23 cellular contexts compared by ENCODE assay signal in the genomic region with DNA sequence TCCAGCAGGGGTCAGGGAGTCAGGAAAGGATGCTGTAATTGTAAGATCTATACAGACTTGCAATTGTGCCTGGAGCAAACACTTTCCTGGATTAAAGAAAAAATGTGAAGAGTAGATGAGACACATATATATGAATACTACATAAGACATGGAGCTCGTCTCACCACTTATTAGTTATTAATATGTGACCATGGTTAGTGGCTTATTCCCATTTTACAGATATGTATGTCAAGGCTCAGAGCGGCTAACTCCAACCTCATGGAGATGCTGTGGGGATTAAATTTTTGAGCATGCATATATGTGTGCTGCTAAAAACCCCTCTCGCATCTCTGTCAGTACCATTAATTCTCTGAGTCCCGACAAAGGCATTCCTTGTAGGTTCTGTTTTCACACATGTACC.
DNase-seq lines count a peak whose midpoint lies in the region; FAIRE-seq and TF ChIP-seq lines count a peak whose summit lies in the region.
"Had no signal": no experiment of that assay in that cellular context is flagged by ENCODE, and none has a peak within 500 bp of the region (broad histone marks: within the 10 kb centered on the region; RNA-seq: fewer than 3 reads in every experiment).

No MANE protein-coding gene starts in this region.

- H3K4me2 ChIP-seq in OCI-LY3 (ENCODE audit: low read length): peak overlapping the region; percentile 30; the same call in 1 of the 2 replicates
- H3K4me2 ChIP-seq in MM.1S (ENCODE audit: low read depth, low read length): no peak overlapping the region
- H3K4me2 ChIP-seq: A549, GM23338 had no signal

- H3K36me3 Mint-ChIP-seq in activated naive CD4-positive, alpha-beta T cell treated with anti-CD3 and anti-CD28 coated beads, Interleukin-2, amount 50 U/mL, for 24 hours: no peaks in the 10 kb centered on the region
- no peaks in the 10 kb centered on the region for H3K36me3 Mint-ChIP-seq in mesothelial cell of epicardium
- H3K36me3 Mint-ChIP-seq: CD14-positive monocyte had no signal

- no peak overlapping the region for H3K4me3 ChIP-seq in OCI-LY3 (ENCODE audit: low read length)
- no peak overlapping the region for H3K4me3 ChIP-seq in MM.1S (ENCODE audit: low read length)
- H3K4me3 ChIP-seq: A549; BLaER1 treated with 17β-estradiol and CSF1 and Interleukin-3, amounts not matched to agents 10 nM and 100 nM; GM23338 had no signal

- H3K27ac ChIP-seq in OCI-LY3 (ENCODE audit: low read length): no peak overlapping the region
- H3K27ac ChIP-seq in MM.1S (ENCODE audit: low read length): no peak overlapping the region
- H3K27ac ChIP-seq: A549; BLaER1 treated with 17β-estradiol and CSF1 and Interleukin-3, amounts not matched to agents 10 nM and 100 nM had no signal

- peak; percentile 38 for FAIRE-seq in GM12892 (lab: Jason Lieb, UNC)
- FAIRE-seq: A549, GM12891 had no signal

- H3K27me3 ChIP-seq in OCI-LY3 (ENCODE audit: low read depth, low read length) (no peaks in the 10 kb centered on the region), MM.1S (replicated peaks; ENCODE audit: insufficient read depth, low read length) (no peaks in the 10 kb centered on the region)
- H3K27me3 ChIP-seq: BE2C; BLaER1 treated with 17β-estradiol and CSF1 and Interleukin-3, amounts not matched to agents 10 nM and 100 nM had no signal

- peak overlapping the region; percentile 12 for H3K27ac Mint-ChIP-seq in activated naive CD4-positive, alpha-beta T cell treated with anti-CD3 and anti-CD28 coated beads, Interleukin-2, amount 50 U/mL, for 24 hours
- peak overlapping the region; percentile 34 for H3K27ac Mint-ChIP-seq in mesothelial cell of epicardium
- H3K27ac Mint-ChIP-seq: CD14-positive monocyte; CD4-positive, alpha-beta T cell; GM23338 had no signal

- peaks cover 5% of the 10 kb centered on the region; the same call in 1 of the 2 replicates for H3F3A ChIP-seq in MM.1S (ENCODE audit: insufficient read depth, low read length)

- H3K79me2 ChIP-seq in OCI-LY3 (ENCODE audit: low read length): no peaks in the 10 kb centered on the region
- H3K79me2 ChIP-seq in MM.1S (ENCODE audit: low read length): no peaks in the 10 kb centered on the region

- H3K36me3 ChIP-seq in OCI-LY3 (replicated peaks; ENCODE audit: low read depth, low read length) (no peaks in the 10 kb centered on the region), MM.1S (replicated peaks; ENCODE audit: insufficient read depth, low read length) (no peaks in the 10 kb centered on the region)
- H3K36me3 ChIP-seq: BE2C; BLaER1 treated with 17β-estradiol and CSF1 and Interleukin-3, amounts not matched to agents 10 nM and 100 nM had no signal

- H3K27me3 Mint-ChIP-seq in activated naive CD4-positive, alpha-beta T cell treated with anti-CD3 and anti-CD28 coated beads, Interleukin-2, amount 50 U/mL, for 24 hours: no peaks in the 10 kb centered on the region
- no peaks in the 10 kb centered on the region for H3K27me3 Mint-ChIP-seq in mesothelial cell of epicardium (ENCODE audit: low read depth)
- H3K27me3 Mint-ChIP-seq: CD4-positive, alpha-beta T cell had no signal

- H3K4me1 ChIP-seq in OCI-LY3 (ENCODE audit: low read length) (peaks cover 18% of the 10 kb centered on the region), MM.1S (ENCODE audit: low read length) (peaks cover 12% of the 10 kb centered on the region)
- H3K4me1 ChIP-seq: BE2C had no signal

- no peaks in the 10 kb centered on the region for H4K20me1 ChIP-seq in OCI-LY3 (ENCODE audit: insufficient read depth, low read length)
- H4K20me1 ChIP-seq in MM.1S (ENCODE audit: insufficient read depth, low read length): no peaks in the 10 kb centered on the region
- H4K20me1 ChIP-seq: BLaER1 treated with 17β-estradiol and CSF1 and Interleukin-3, amounts not matched to agents 10 nM and 100 nM had no signal

- TF ChIP-seq CTCF in OCI-LY3 (IDR thresholded peaks at IDR 0.05; ENCODE audit: low read depth, low read length) (no peak), mesothelial cell of epicardium (IDR thresholded peaks at IDR 0.05; ENCODE audit: unreplicated experiment) (no peak), MM.1S (IDR thresholded peaks at IDR 0.05; ENCODE audit: low read length) (no peak)

- no peaks in the 10 kb centered on the region for H3K9me3 Mint-ChIP-seq in activated naive CD4-positive, alpha-beta T cell treated with anti-CD3 and anti-CD28 coated beads, Interleukin-2, amount 50 U/mL, for 24 hours
- H3K9me3 Mint-ChIP-seq in mesothelial cell of epicardium: no peaks in the 10 kb centered on the region
- H3K9me3 Mint-ChIP-seq: CD14-positive monocyte; CD4-positive, alpha-beta T cell; CD8-positive, alpha-beta memory T cell; GM23338; H9 had no signal

- no peak overlapping the region for H3K4me3 Mint-ChIP-seq in activated naive CD4-positive, alpha-beta T cell treated with anti-CD3 and anti-CD28 coated beads, Interleukin-2, amount 50 U/mL, for 24 hours
- no peak overlapping the region for H3K4me3 Mint-ChIP-seq in mesothelial cell of epicardium
- H3K4me3 Mint-ChIP-seq: CD14-positive monocyte; CD4-positive, alpha-beta T cell; CD8-positive, alpha-beta memory T cell; GM23338; H9 had no signal

- TF ChIP-seq POLR2A in GM12892 (IDR thresholded peaks at IDR 0.05; ENCODE audit: low read depth, low read length): no peak

- H3K9me2 ChIP-seq in MM.1S (replicated peaks; ENCODE audit: insufficient read depth, low read length): no peaks in the 10 kb centered on the region

- peaks cover 28% of the 10 kb centered on the region for H3K4me1 Mint-ChIP-seq in activated naive CD4-positive, alpha-beta T cell treated with anti-CD3 and anti-CD28 coated beads, Interleukin-2, amount 50 U/mL, for 24 hours
- peaks cover 14% of the 10 kb centered on the region for H3K4me1 Mint-ChIP-seq in mesothelial cell of epicardium

- H3K9me3 ChIP-seq in OCI-LY3 (ENCODE audit: insufficient read depth, low read length): no peaks in the 10 kb centered on the region
- no peaks in the 10 kb centered on the region for H3K9me3 ChIP-seq in MM.1S (replicated peaks; ENCODE audit: insufficient read depth, low read length)
- H3K9me3 ChIP-seq: A549; BE2C; BLaER1 treated with 17β-estradiol and CSF1 and Interleukin-3, amounts not matched to agents 10 nM and 100 nM had no signal

- H2AFZ ChIP-seq in OCI-LY3 (ENCODE audit: low read depth, low read length) (no peak overlapping the region), MM.1S (ENCODE audit: low read length) (no peak overlapping the region)
- H2AFZ ChIP-seq: GM23338 had no signal

- DNase-seq in activated naive CD4-positive, alpha-beta T cell (lab: John Stamatoyannopoulos, UW): no peak
- no peak for DNase-seq in GM12892 (ENCODE audit: insufficient read length)
- DNase-seq in mesothelial cell of epicardium (ENCODE audit: low spot score in 2 of 2, unreplicated experiment in 2 of 2): no peak
- no peak for DNase-seq in MM.1S
- no peak for DNase-seq in GM19240 (ENCODE audit: insufficient read length, low spot score)
- DNase-seq in NCI-H82 (lab: John Stamatoyannopoulos, UW): no peak
- DNase-seq: 8988T; ACHN; AML-193; BE2C; CD4-positive, alpha-beta T cell; CD8-positive, alpha-beta memory T cell; DMS53; DMS79 treated with DMSO at 0.1 percent for 48 hours; GF-D8; H9 had no signal

- H3K9ac ChIP-seq in OCI-LY3 (ENCODE audit: low read length): no peak overlapping the region
- H3K9ac ChIP-seq in MM.1S (ENCODE audit: low read length): no peak overlapping the region
- H3K9ac ChIP-seq: BLaER1 treated with 17β-estradiol and CSF1 and Interleukin-3, amounts not matched to agents 10 nM and 100 nM had no signal
